Comparison of ENCODE assay signal across 8 cellular contexts in genomic region chr10:102419561-102420442, GRCh38. TPM values are rescaled to one million over a fixed set of nuclear protein-coding genes. Genes with fewer than 3 reads are reported as not detected.
DNase-seq lines count a peak whose midpoint lies in the region; ATAC-seq, FAIRE-seq and TF ChIP-seq lines count a peak whose summit lies in the region.

No MANE protein-coding gene starts in this region.

- no peak for ATAC-seq in HG02678 (IDR thresholded peaks at IDR 0.05; ENCODE audit: unreplicated experiment)

- peak overlapping the region in 3 of 7 donors; percentile 27 to 96 (median 94) for H3K27ac Mint-ChIP-seq in CD14-positive monocyte

- H3K36me3 ChIP-seq in HUES64 (ENCODE audit: insufficient read depth, low read length) (peaks cover 17% of the 10 kb centered on the region), vagina (no peaks in the 10 kb centered on the region)

- peaks cover 34% of the 10 kb centered on the region for H3K4me1 Mint-ChIP-seq in CD14-positive monocyte

- DNase-seq in CD14-positive monocyte (ENCODE audit: low spot score) (peak; percentile 49), OCI-M1 (lab: John Stamatoyannopoulos, UW) (peak; percentile 76), frontal cortex (ENCODE audit: low spot score in 2 of 2) (peak; percentile 87 to 90), occipital lobe (lab: John Stamatoyannopoulos, UW) (peak; percentile 50), vagina (ENCODE audit: extremely low spot score in 2 of 2) (no peak)
- peak; percentile 91 for DNase-seq in activated effector memory CD4-positive, alpha-beta T cell treated with anti-CD3 and anti-CD28 coated beads, Interleukin-2, amount 50 U/mL, for 16 hours

- no peak for FAIRE-seq in frontal cortex (lab: Jason Lieb, UNC)

- 0 out of 2 replicates have a peak overlapping the region, but pooled peaks have one; percentile 78 for H3K9ac ChIP-seq in HUES64 (ENCODE audit: low read depth, low read length)

- no peak for TF ChIP-seq CTCF in CD14-positive monocyte (IDR thresholded peaks at IDR 0.05)
- TF ChIP-seq CTCF in vagina (IDR thresholded peaks at IDR 0.05), result no peak

- peaks cover 12% of the 10 kb centered on the region for H3K27me3 ChIP-seq in HUES64 (ENCODE audit: insufficient read depth, low read length)
- no peaks in the 10 kb centered on the region for H3K27me3 ChIP-seq in vagina

- H3K4me1 ChIP-seq in HUES64 (ENCODE audit: insufficient read depth, low read length), result peaks cover 10% of the 10 kb centered on the region
- H3K4me1 ChIP-seq in vagina, result peaks cover 39% of the 10 kb centered on the region

- peak overlapping the region; percentile 72 for H3K4me3 ChIP-seq in HUES64 (ENCODE audit: low read length)
- peak overlapping the region; percentile 59 to 93 for H3K4me3 ChIP-seq in vagina

- WGBS in HUES64, result 1% methylated on average over 56 of the region's 57 CpGs

- H3K4me3 Mint-ChIP-seq in CD14-positive monocyte, result peak overlapping the region; percentile 93 to 97

- H3K27me3 Mint-ChIP-seq in CD14-positive monocyte (ENCODE audit: low read depth in 3 of 3), result peaks cover 22 to 36% (median 24%) of the 10 kb centered on the region in 3 donors

- no peak for TF ChIP-seq POLR2A in vagina (IDR thresholded peaks at IDR 0.05)

- intact Hi-C loops in CD14-positive monocyte (cut with micrococcal nuclease), result loop anchor here (2.0 to 5.0 kb wide), 2 partner anchors 42 to 59 kb away; no protein-coding TSS in a partner anchor
- intact Hi-C loops in vagina (cut with DNase I), result no loop called here

- H3K9me3 Mint-ChIP-seq in CD14-positive monocyte, result peaks cover 0 to 7% (median 4%) of the 10 kb centered on the region in 7 donors

- H3K9me3 ChIP-seq in HUES64 (ENCODE audit: insufficient read depth, low read depth, low read length) (no peaks in the 10 kb centered on the region), vagina (no peaks in the 10 kb centered on the region)

- peaks cover 14 to 21% of the 10 kb centered on the region in 2 donors for H3K36me3 Mint-ChIP-seq in CD14-positive monocyte

- H3K27ac ChIP-seq in HUES64 (ENCODE audit: low read depth, low read length), result no peak overlapping the region
- H3K27ac ChIP-seq in vagina, result peak overlapping the region; percentile 73

RNA-seq across cellular contexts. Expression of gene FBXL15, which starts 0.8 kb away (rescaled TPM):
- 10 to 100 TPM; 25.5 to 36.3 TPM for polyA plus RNA-seq in CD14-positive monocyte
- polyA plus RNA-seq in HUES64 (2013, experiment 1 of 2), result 9.0 TPM
- 7.9 TPM for polyA plus RNA-seq in HUES64 (2013, experiment 2 of 2)
- total RNA-seq in frontal cortex (13.5 TPM), occipital lobe (14.2 TPM), vagina (27.7 TPM)

RNA-seq across cellular contexts. Expression of gene PSD, which starts 1.2 kb away (rescaled TPM):
- polyA plus RNA-seq in CD14-positive monocyte, result 1 to 10 TPM; 1.1 to 1.5 TPM
- polyA plus RNA-seq in HUES64 (2013, experiment 1 of 2), result 3.9 TPM
- polyA plus RNA-seq in HUES64 (2013, experiment 2 of 2), result 9.3 TPM
- 98.2 TPM for total RNA-seq in frontal cortex
- total RNA-seq in occipital lobe, result 101 TPM
- total RNA-seq in vagina, result 6.4 TPM

RNA-seq across cellular contexts. Expression of gene CUEDC2, which starts 12.6 kb away (rescaled TPM):
- 10 to 100 TPM; 58.5 to 70.2 TPM for polyA plus RNA-seq in CD14-positive monocyte
- 42.7 TPM for polyA plus RNA-seq in HUES64 (2013, experiment 1 of 2)
- polyA plus RNA-seq in HUES64 (2013, experiment 2 of 2), result 56.5 TPM
- 53.0 TPM for total RNA-seq in frontal cortex
- 37.3 TPM for total RNA-seq in occipital lobe
- total RNA-seq in vagina, result 52.1 TPM

RNA-seq across cellular contexts. Expression of gene NFKB2, which starts 24.3 kb away (rescaled TPM):
- 10 to 100 TPM in 1 of 2 donors, 1 to 10 TPM in 1; 6.8 to 15.0 TPM for polyA plus RNA-seq in CD14-positive monocyte
- polyA plus RNA-seq in HUES64 (2013, experiment 1 of 2), result 11.4 TPM
- polyA plus RNA-seq in HUES64 (2013, experiment 2 of 2), result 16.7 TPM
- total RNA-seq in frontal cortex, result 0.41 TPM
- 2.2 TPM for total RNA-seq in occipital lobe
- total RNA-seq in vagina, result 26.8 TPM

RNA-seq across cellular contexts. Expression of gene C10orf95, which starts 31.5 kb away (rescaled TPM):
- not detected for polyA plus RNA-seq in CD14-positive monocyte
- polyA plus RNA-seq in HUES64 (2013, experiment 1 of 2), result 0.15 TPM
- polyA plus RNA-seq in HUES64 (2013, experiment 2 of 2), result 0.44 TPM
- 0.82 TPM for total RNA-seq in frontal cortex
- not detected for total RNA-seq in occipital lobe
- total RNA-seq in vagina, result not detected

Comparison
In these comparisons a context has a peak if more than half of its experiments do, and no peak if none do; other contexts are left out.
1. DNase-seq: peak in CD14-positive monocyte (single experiment), OCI-M1 (single experiment), activated effector memory CD4-positive, alpha-beta T cell treated with anti-CD3 and anti-CD28 coated beads, Interleukin-2, amount 50 U/mL, for 16 hours (single experiment), frontal cortex (2 of 2) and occipital lobe (single experiment); none in vagina (0 of 2).
2. RNA of gene PSD, which starts 1.2 kb away (total RNA-seq): 101 TPM in occipital lobe (single experiment) and 98.2 TPM in frontal cortex (single experiment); 6.4 TPM in vagina (single experiment); every median in the first group is over 10 times any median in the second.